8 cellular contexts compared by ENCODE assay signal in the genomic region with DNA sequence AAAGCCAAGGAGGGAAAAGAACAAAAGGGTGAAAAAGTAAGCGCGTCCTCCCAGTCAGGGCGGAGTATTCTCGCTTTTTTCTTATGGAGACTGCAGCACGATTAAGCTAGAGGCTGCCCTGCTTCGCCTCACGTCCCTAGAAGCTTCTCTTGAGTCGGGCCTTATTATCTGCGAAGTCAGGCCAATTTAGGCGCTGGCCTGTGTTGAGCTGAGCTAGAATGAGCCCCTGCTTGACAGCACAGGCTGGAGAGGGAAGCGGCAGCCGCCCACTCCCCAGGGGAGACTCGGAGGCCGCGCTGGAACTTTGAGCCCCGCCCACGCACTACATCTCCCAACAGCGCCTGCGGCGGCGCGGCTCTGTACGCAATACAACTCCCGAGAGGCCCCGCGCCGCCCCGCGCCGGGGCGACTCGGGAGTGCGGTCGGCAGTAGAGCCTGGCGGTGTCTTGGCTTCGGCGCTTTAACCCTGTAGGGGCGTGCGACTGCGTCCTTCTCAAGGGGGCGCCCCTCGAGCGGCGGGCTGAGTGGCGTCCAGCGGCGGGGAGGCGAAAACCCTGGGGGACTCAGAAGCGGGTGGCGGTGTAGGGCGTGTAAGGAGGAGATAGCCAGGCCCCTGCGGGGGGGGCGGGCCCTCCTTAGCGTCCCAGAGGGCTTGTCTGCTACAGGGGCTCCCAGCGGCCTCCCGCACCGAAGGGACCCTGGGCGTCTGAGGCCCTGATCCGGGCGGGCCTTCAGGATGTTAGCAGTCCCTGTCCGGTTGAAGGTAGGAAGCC. TPM values are rescaled to one million over a fixed set of nuclear protein-coding genes. Genes with fewer than 3 reads are reported as not detected.
DNase-seq lines count a peak whose midpoint lies in the region; ATAC-seq, FAIRE-seq and TF ChIP-seq lines count a peak whose summit lies in the region.

No MANE protein-coding gene starts in this region.

- H3K4me1 Mint-ChIP-seq in WTC11 = peaks cover 33% of the 10 kb centered on the region

- H3K4me3 ChIP-seq in bronchial epithelial cell (ENCODE audit: low read depth, low read length) = peak overlapping the region; percentile 76

- peak overlapping the region; percentile 96 for H3K27ac Mint-ChIP-seq in WTC11

- TF ChIP-seq CTCF in WTC11 (IDR thresholded peaks at IDR 0.05) = no peak
- no peak for TF ChIP-seq CTCF in bronchial epithelial cell (IDR thresholded peaks at IDR 0.05; ENCODE audit: insufficient read depth, low read length, severe bottlenecking)

- POLR2A ChIA-PET in WTC11 (lab: Charles Lee) = interaction anchor here (0.9 to 1.9 kb wide), 3 partner anchors 16 to 323 kb away, joined by 3 to 22 read pairs (median 3); partner anchors contain the start of genes HNRNPR and RPL11

- ATAC-seq in GM18870 (IDR thresholded peaks at IDR 0.05; ENCODE audit: unreplicated experiment) (peak; percentile 46), HG03108 (IDR thresholded peaks at IDR 0.05; ENCODE audit: unreplicated experiment) (peak; percentile 71), WTC11 (peak; percentile 80)

- peaks cover 14% of the 10 kb centered on the region for H3K36me3 Mint-ChIP-seq in WTC11

- no peak for FAIRE-seq in bronchial epithelial cell (lab: Jason Lieb, UNC)

- peaks cover 12% of the 10 kb centered on the region for H3K9me3 Mint-ChIP-seq in WTC11

- CTCF ChIA-PET in WTC11 (lab: Charles Lee) = interaction anchor here (0.6 to 4.8 kb wide), 14 partner anchors 11 to 323 kb away, joined by 3 to 48 read pairs (median 4); partner anchors contain the start of genes ASAP3, HNRNPR and RPL11

- peaks cover 6% of the 10 kb centered on the region for H3K36me3 ChIP-seq in bronchial epithelial cell (ENCODE audit: control insufficient read depth, insufficient read depth, low read length)

- no peaks in the 10 kb centered on the region for H3K27me3 ChIP-seq in bronchial epithelial cell (ENCODE audit: control insufficient read depth, insufficient read depth, low read length)

- H3K27me3 Mint-ChIP-seq in WTC11 (ENCODE audit: low read depth) = peaks cover 42% of the 10 kb centered on the region

- H3K4me3 Mint-ChIP-seq in WTC11 = peak overlapping the region; percentile 92

- DNase-seq in AG08396 (ENCODE audit: low spot score) (peak; percentile 88), NCI-H2196 treated with DMSO at 0.1 percent for 48 hours (lab: John Stamatoyannopoulos, UW; ENCODE audit: unreplicated experiment) (peak; percentile 67), WTC11 (ENCODE audit: low spot score) (peak; percentile 89), bronchial epithelial cell (ENCODE audit: low read depth) (peak; percentile 76), iris pigment epithelial cell (ENCODE audit: low read depth) (peak; percentile 91)
- DNase-seq in stimulated activated CD4-positive, alpha-beta T cell treated with anti-CD3 and anti-CD28 coated beads, Interleukin-12 subunit alpha, Interleukin-12 subunit beta, amount 100 ng/mL, for 24 hours (ENCODE audit: low read depth in 2 of 2) = peak; percentile 78 to 84

TF ChIP-seq in WTC11, 78 proteins besides CTCF, POLR2A, EP300 and RAD21:
- TF ChIP-seq MYBL2 (CRISPR knock-in tag; IDR thresholded peaks at IDR 0.05) = 0 out of 2 replicates have a peak, but pooled peaks have one; percentile 19
- peak; percentile 52; the same call in 1 of the 2 replicates for TF ChIP-seq SMAD3 (CRISPR knock-in tag; IDR thresholded peaks at IDR 0.05; ENCODE audit: borderline replicate concordance)
- no peak for TF ChIP-seq MAX (CRISPR knock-in tag; IDR thresholded peaks at IDR 0.05)
- peak; percentile 68 for TF ChIP-seq FOXK1 (CRISPR knock-in tag; IDR thresholded peaks at IDR 0.05)
- 0 out of 2 replicates have a peak, but pooled peaks have one; percentile 21 for TF ChIP-seq E2F5 (CRISPR knock-in tag; IDR thresholded peaks at IDR 0.05)
- TF ChIP-seq GABPB1 (CRISPR knock-in tag; IDR thresholded peaks at IDR 0.05) = peak; percentile 38; the same call in 1 of the 2 replicates
- TF ChIP-seq CDX4 (CRISPR knock-in tag; IDR thresholded peaks at IDR 0.05; ENCODE audit: borderline replicate concordance) = no peak
- TF ChIP-seq, protein P1, sequence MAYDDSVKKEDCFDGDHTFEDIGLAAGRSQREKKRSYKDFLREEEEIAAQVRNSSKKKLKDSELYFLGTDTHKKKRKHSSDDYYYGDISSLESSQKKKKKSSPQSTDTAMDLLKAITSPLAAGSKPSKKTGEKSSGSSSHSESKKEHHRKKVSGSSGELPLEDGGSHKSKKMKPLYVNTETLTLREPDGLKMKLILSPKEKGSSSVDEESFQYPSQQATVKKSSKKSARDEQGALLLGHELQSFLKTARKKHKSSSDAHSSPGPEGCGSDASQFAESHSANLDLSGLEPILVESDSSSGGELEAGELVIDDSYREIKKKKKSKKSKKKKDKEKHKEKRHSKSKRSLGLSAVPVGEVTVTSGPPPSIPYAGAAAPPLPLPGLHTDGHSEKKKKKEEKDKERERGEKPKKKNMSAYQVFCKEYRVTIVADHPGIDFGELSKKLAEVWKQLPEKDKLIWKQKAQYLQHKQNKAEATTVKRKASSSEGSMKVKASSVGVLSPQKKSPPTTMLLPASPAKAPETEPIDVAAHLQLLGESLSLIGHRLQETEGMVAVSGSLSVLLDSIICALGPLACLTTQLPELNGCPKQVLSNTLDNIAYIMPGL (CRISPR knock-in tag; IDR thresholded peaks at IDR 0.05) = 0 out of 2 replicates have a peak, but pooled peaks have one; percentile 21
- TF ChIP-seq, protein P2, sequence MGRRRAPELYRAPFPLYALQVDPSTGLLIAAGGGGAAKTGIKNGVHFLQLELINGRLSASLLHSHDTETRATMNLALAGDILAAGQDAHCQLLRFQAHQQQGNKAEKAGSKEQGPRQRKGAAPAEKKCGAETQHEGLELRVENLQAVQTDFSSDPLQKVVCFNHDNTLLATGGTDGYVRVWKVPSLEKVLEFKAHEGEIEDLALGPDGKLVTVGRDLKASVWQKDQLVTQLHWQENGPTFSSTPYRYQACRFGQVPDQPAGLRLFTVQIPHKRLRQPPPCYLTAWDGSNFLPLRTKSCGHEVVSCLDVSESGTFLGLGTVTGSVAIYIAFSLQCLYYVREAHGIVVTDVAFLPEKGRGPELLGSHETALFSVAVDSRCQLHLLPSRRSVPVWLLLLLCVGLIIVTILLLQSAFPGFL (CRISPR knock-in tag; IDR thresholded peaks at IDR 0.05; ENCODE audit: borderline replicate concordance) = peak; percentile 45; the same call in 1 of the 2 replicates
- TF ChIP-seq SP1 (CRISPR knock-in tag; conservative IDR thresholded peaks at IDR 0.05) = peak; percentile 59
- TF ChIP-seq FOXP4 (CRISPR knock-in tag; IDR thresholded peaks at IDR 0.05) = peak; percentile 41; the same call in 1 of the 2 replicates
- peak; percentile 84; the same call in 1 of the 2 replicates for TF ChIP-seq ZNF232 (CRISPR knock-in tag; IDR thresholded peaks at IDR 0.05)
- no peak for TF ChIP-seq NFATC4 (CRISPR knock-in tag; IDR thresholded peaks at IDR 0.05)
- peak; percentile 44; the same call in 1 of the 2 replicates for TF ChIP-seq ETV6 (CRISPR knock-in tag; IDR thresholded peaks at IDR 0.05)
- peak; percentile 90 for TF ChIP-seq CREM (CRISPR knock-in tag; IDR thresholded peaks at IDR 0.05)
- TF ChIP-seq RORB (CRISPR knock-in tag; IDR thresholded peaks at IDR 0.05) = no peak

RNA-seq across cellular contexts. Expression of gene ZNF436, which starts 0.9 kb away (rescaled TPM):
- total RNA-seq in WTC11 (2021) (1.3 to 1.7 TPM (median 1.6 TPM) in 3 replicates), bronchial epithelial cell (29.0 and 35.7 TPM in 2 replicates)

RNA-seq across cellular contexts. Expression of gene HNRNPR, which starts 24.7 kb away (rescaled TPM):
- total RNA-seq in WTC11 (2021) (157 to 178 TPM (median 170 TPM) in 3 replicates), bronchial epithelial cell (70.8 and 84.0 TPM in 2 replicates)

RNA-seq across cellular contexts. Expression of gene TCEA3, which starts 55.8 kb away (rescaled TPM):
- total RNA-seq in WTC11 (2021) = 0.37 to 0.89 TPM (median 0.73 TPM) in 3 replicates
- 6.6 and 10.5 TPM in 2 replicates for total RNA-seq in bronchial epithelial cell

Comparison
In these comparisons a context has a peak if more than half of its experiments do, and no peak if none do; other contexts are left out.
1. Peak in every context shown above with its lines: DNase-seq, ATAC-seq and H3K4me3 ChIP-seq.
2. RNA of gene ZNF436, which starts 0.9 kb away (total RNA-seq): 29.0 to 35.7 TPM in bronchial epithelial cell; 1.3 to 1.7 TPM in WTC11; every median in the first group is over 10 times any median in the second.